ENCODE assay signal across 13 cellular contexts in genomic region chr1:116572079-116572478, GRCh38. TPM values are rescaled to one million over a fixed set of nuclear protein-coding genes. Genes with fewer than 3 reads are reported as not detected.
DNase-seq lines count a peak whose midpoint lies in the region; TF ChIP-seq lines count a peak whose summit lies in the region.
"Had no signal": no experiment of that assay in that cellular context is flagged by ENCODE, and none has a peak within 500 bp of the region (broad histone marks: within the 10 kb centered on the region; RNA-seq: fewer than 3 reads in every experiment).

No MANE protein-coding gene starts in this region.

- H3K27ac Mint-ChIP-seq in activated T-cell treated with anti-CD3 and anti-CD28 coated beads, Interleukin-2, amount 50 U/mL, for 24 hours = peak overlapping the region; percentile 85
- H3K27ac Mint-ChIP-seq in brain (peak overlapping the region; percentile 68 to 86 (median 77)), neural progenitor cell (peak overlapping the region; percentile 84)

- peak overlapping the region; percentile 3 for H3K4me3 ChIP-seq in KMS-11 (IDR thresholded peaks at IDR 0.05; ENCODE audit: insufficient read depth, low read depth, low read length)
- H3K4me3 ChIP-seq in neural progenitor cell = no peak overlapping the region
- no peak overlapping the region for H3K4me3 ChIP-seq in lower leg skin (ENCODE audit: low read depth, poor library complexity, severe bottlenecking)

- H3K27me3 Mint-ChIP-seq in activated T-cell treated with anti-CD3 and anti-CD28 coated beads, Interleukin-2, amount 50 U/mL, for 24 hours = peaks cover 5% of the 10 kb centered on the region
- peaks cover 6% of the 10 kb centered on the region for H3K27me3 Mint-ChIP-seq in brain
- H3K27me3 Mint-ChIP-seq in neural progenitor cell (ENCODE audit: insufficient read depth, low read depth) = peaks cover 2% of the 10 kb centered on the region

- H3K27ac ChIP-seq in KMS-11 (no peak overlapping the region), neural progenitor cell (no peak overlapping the region)

- intact Hi-C loops in lower leg skin (cut with DNase I; ENCODE audit: low total_unique reads) = loop anchor here (5.0 kb wide), 1 partner anchor 150 kb away; no protein-coding TSS in a partner anchor

- H3K4me2 ChIP-seq in KMS-11 (no peak overlapping the region), neural progenitor cell (no peak overlapping the region)

- H3K79me2 ChIP-seq in KMS-11 (ENCODE audit: insufficient read depth, low read depth) (peaks cover 6% of the 10 kb centered on the region; the same call in 1 of the 2 replicates), neural progenitor cell (ENCODE audit: low read depth) (no peaks in the 10 kb centered on the region)

- H4K20me1 ChIP-seq in KMS-11 (ENCODE audit: insufficient read depth) (no peaks in the 10 kb centered on the region), neural progenitor cell (ENCODE audit: low read depth) (no peaks in the 10 kb centered on the region)

- H3K27me3 ChIP-seq in KMS-11 (ENCODE audit: insufficient read depth, low read depth) (no peaks in the 10 kb centered on the region), neural progenitor cell (peaks cover 12% of the 10 kb centered on the region)

- no peaks in the 10 kb centered on the region for H3K36me3 ChIP-seq in KMS-11 (ENCODE audit: insufficient read depth)
- H3K36me3 ChIP-seq in neural progenitor cell = no peaks in the 10 kb centered on the region

- H3K9me3 ChIP-seq in neural progenitor cell (ENCODE audit: low read depth) = no peaks in the 10 kb centered on the region

- peak overlapping the region; percentile 93 for H3K4me3 Mint-ChIP-seq in activated T-cell treated with anti-CD3 and anti-CD28 coated beads, Interleukin-2, amount 50 U/mL, for 24 hours
- peak overlapping the region; percentile 79 to 87 (median 84) for H3K4me3 Mint-ChIP-seq in brain
- peak overlapping the region; percentile 85 for H3K4me3 Mint-ChIP-seq in neural progenitor cell

- H3K9me3 Mint-ChIP-seq in activated T-cell treated with anti-CD3 and anti-CD28 coated beads, Interleukin-2, amount 50 U/mL, for 24 hours = no peaks in the 10 kb centered on the region
- H3K9me3 Mint-ChIP-seq in brain (peaks cover 0 to 3% (median 0%) of the 10 kb centered on the region in 5 experiments), neural progenitor cell (no peaks in the 10 kb centered on the region)

- H3K4me1 Mint-ChIP-seq in activated T-cell treated with anti-CD3 and anti-CD28 coated beads, Interleukin-2, amount 50 U/mL, for 24 hours (ENCODE audit: low read depth) = peaks cover 64% of the 10 kb centered on the region
- H3K4me1 Mint-ChIP-seq in brain = peaks cover 62% of the 10 kb centered on the region
- H3K4me1 Mint-ChIP-seq in neural progenitor cell = peaks cover 30% of the 10 kb centered on the region

- no peak for DNase-seq in activated T-cell treated with anti-CD3 and anti-CD28 coated beads, Interleukin-2, amount 50 U/mL, for 24 hours
- DNase-seq in activated T-cell treated with anti-CD3 and anti-CD28 coated beads, Interleukin-2, amount 50 U/mL, for 48 hours = no peak
- DNase-seq in neural progenitor cell (ENCODE audit: low spot score) (no peak), LoVo (ENCODE audit: low spot score) (no peak), Kasumi-1 (lab: John Stamatoyannopoulos, UW) (no peak), lower leg skin (ENCODE audit: low spot score in 2 of 2) (no peak)
- DNase-seq: ACHN, DMS53, GOT3, NCI-H1048, T1000 had no signal

- TF ChIP-seq POLR2A in lower leg skin (IDR thresholded peaks at IDR 0.05) = no peak

- 87 to 91% methylated on average over 2 of the region's 2 CpGs for WGBS in lower leg skin, 2 donors

- peaks cover 12% of the 10 kb centered on the region for H3K36me3 Mint-ChIP-seq in activated T-cell treated with anti-CD3 and anti-CD28 coated beads, Interleukin-2, amount 50 U/mL, for 24 hours (ENCODE audit: low read depth)
- H3K36me3 Mint-ChIP-seq in brain (peaks cover 12% of the 10 kb centered on the region), neural progenitor cell (no peaks in the 10 kb centered on the region)

- H3K9ac ChIP-seq in KMS-11 = no peak overlapping the region
- H3K9ac ChIP-seq in neural progenitor cell = no peak overlapping the region

- 0 out of 2 replicates have a peak overlapping the region, but pooled peaks have one; percentile 93 for H2AFZ ChIP-seq in KMS-11 (ENCODE audit: low read depth)
- no peak overlapping the region for H2AFZ ChIP-seq in neural progenitor cell (replicated peaks)

- peaks cover 46% of the 10 kb centered on the region for H3K4me1 ChIP-seq in KMS-11 (ENCODE audit: low read depth, poor library complexity, severe bottlenecking)
- peaks cover 3% of the 10 kb centered on the region for H3K4me1 ChIP-seq in neural progenitor cell

- H3F3A ChIP-seq in neural progenitor cell (ENCODE audit: low read depth) = peaks cover 4% of the 10 kb centered on the region

- TF ChIP-seq CTCF in KMS-11 (conservative IDR thresholded peaks at IDR 0.05; ENCODE audit: low read depth, low read length) = no peak
- no peak for TF ChIP-seq CTCF in brain (conservative IDR thresholded peaks at IDR 0.05)
- no peak for TF ChIP-seq CTCF in neural progenitor cell (IDR thresholded peaks at IDR 0.05)
- no peak for TF ChIP-seq CTCF in lower leg skin (IDR thresholded peaks at IDR 0.05)

RNA-seq across cellular contexts. Expression of gene CD58, which starts 1.3 kb away (rescaled TPM):
- 1.1 TPM for polyA plus RNA-seq in brain (ENCODE audit: insufficient read depth, low read depth, low replicate concordance)
- total RNA-seq in neural progenitor cell (ENCODE audit: low replicate concordance) (4.2 and 14.6 TPM in 2 replicates), lower leg skin (10 to 100 TPM; 25.3 to 40.9 (median 28.9) TPM)
